20 cellular contexts compared by ENCODE assay signal in the genomic region with DNA sequence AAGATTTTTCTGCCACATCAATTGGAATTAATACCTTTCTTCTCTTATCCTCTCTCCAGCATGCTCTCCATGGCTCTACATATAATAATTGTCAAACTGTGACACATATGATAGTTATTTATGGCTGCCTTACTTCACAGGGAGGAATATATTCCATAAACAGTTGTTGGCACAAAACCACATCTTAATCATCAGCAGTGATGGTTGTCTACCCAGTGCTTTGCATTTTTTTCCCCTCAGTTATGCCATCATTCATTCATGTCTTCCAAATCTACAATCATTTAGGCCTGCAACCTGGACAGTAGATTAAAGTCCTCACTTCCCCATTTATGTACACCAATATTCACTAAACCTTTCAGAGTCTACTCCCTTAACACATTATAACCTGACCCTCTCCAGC.
A peak's percentile ranks its signal among the peaks of the same experiment; 100 is the strongest.
DNase-seq lines count a peak whose midpoint lies in the region.
"Had no signal": no experiment of that assay in that cellular context is flagged by ENCODE, and none has a peak within 500 bp of the region (broad histone marks: within the 10 kb centered on the region; RNA-seq: fewer than 3 reads in every experiment).

No MANE protein-coding gene starts in this region.

- H3K9me3 Mint-ChIP-seq in activated CD4-positive, alpha-beta memory T cell treated with anti-CD3 and anti-CD28 coated beads, Interleukin-2, amount 10 ng/mL, durations not matched to agents 7 days and 5 days = no peaks in the 10 kb centered on the region
- H3K9me3 Mint-ChIP-seq: activated CD8-positive, alpha-beta T cell treated with anti-CD3 and anti-CD28 coated beads for 36 hours; activated naive CD8-positive, alpha-beta T cell treated with anti-CD3 and anti-CD28 coated beads, Interleukin-2, amount 50 U/mL, for 24 hours; activated T-helper 1 cell treated with anti-CD3 and anti-CD28 coated beads, Interleukin-12 subunit alpha, Interleukin-12 subunit beta, Interleukin-2, Interleukin-4 antibody, amounts not matched to agents 30 ng/mL and 10 ng/mL and 1 ng/mL, durations not matched to agents 14 hours and 24 hours and 36 hours; naive thymus-derived CD8-positive, alpha-beta T cell had no signal

- no peak overlapping the region for H3K4ac ChIP-seq in trophoblast cell (ENCODE audit: low read depth, low read length)

- H3K27ac Mint-ChIP-seq in activated CD4-positive, alpha-beta memory T cell treated with anti-CD3 and anti-CD28 coated beads, Interleukin-2, amount 10 ng/mL, durations not matched to agents 7 days and 5 days = no peak overlapping the region
- H3K27ac Mint-ChIP-seq: activated CD8-positive, alpha-beta T cell treated with anti-CD3 and anti-CD28 coated beads for 36 hours; activated naive CD8-positive, alpha-beta T cell treated with anti-CD3 and anti-CD28 coated beads, Interleukin-2, amount 50 U/mL, for 24 hours; activated T-helper 1 cell treated with anti-CD3 and anti-CD28 coated beads, Interleukin-12 subunit alpha, Interleukin-12 subunit beta, Interleukin-2, Interleukin-4 antibody, amounts not matched to agents 30 ng/mL and 10 ng/mL and 1 ng/mL, durations not matched to agents 14 hours and 24 hours and 36 hours; effector memory CD8-positive, alpha-beta T cell; naive thymus-derived CD8-positive, alpha-beta T cell had no signal

- H3K4me2 ChIP-seq in trophoblast cell (ENCODE audit: low read length) = no peak overlapping the region

- CTCF ChIA-PET in activated CD4-positive, alpha-beta memory T cell treated with anti-CD3 and anti-CD28 coated beads, Interleukin-2, amount 10 ng/mL, durations not matched to agents 7 days and 5 days (lab: Charles Lee) = no interaction called here

- H3K9me3 ChIP-seq in trophoblast cell (ENCODE audit: insufficient read depth, low read depth, low read length) = no peaks in the 10 kb centered on the region
- H3K9me3 ChIP-seq: HAP-1, vagina had no signal

- H4K91ac ChIP-seq in trophoblast cell (ENCODE audit: low read depth, low read length) = no peak overlapping the region

- H3K79me1 ChIP-seq in trophoblast cell (ENCODE audit: low read length) = peaks cover 15% of the 10 kb centered on the region

- peaks cover 12 to 25% of the 10 kb centered on the region in 2 experiments for H3K4me1 ChIP-seq in trophoblast cell (ENCODE audit: control insufficient read depth in 1 of 2, insufficient read depth in 2 of 2, low read length in 2 of 2)

- no peak overlapping the region for H4K8ac ChIP-seq in trophoblast cell (ENCODE audit: low read depth, low read length)

- no peaks in the 10 kb centered on the region for H3K27me3 Mint-ChIP-seq in activated CD4-positive, alpha-beta memory T cell treated with anti-CD3 and anti-CD28 coated beads, Interleukin-2, amount 10 ng/mL, durations not matched to agents 7 days and 5 days
- H3K27me3 Mint-ChIP-seq: activated CD8-positive, alpha-beta T cell treated with anti-CD3 and anti-CD28 coated beads for 36 hours; activated naive CD8-positive, alpha-beta T cell treated with anti-CD3 and anti-CD28 coated beads, Interleukin-2, amount 50 U/mL, for 24 hours; effector memory CD8-positive, alpha-beta T cell had no signal

- no peak overlapping the region for H2AFZ ChIP-seq in trophoblast cell (ENCODE audit: insufficient read depth, low read length, poor library complexity)

- H3K79me2 ChIP-seq in trophoblast cell (ENCODE audit: control insufficient read depth, insufficient read depth, low read length, poor library complexity) = peaks cover 4% of the 10 kb centered on the region

- no peaks in the 10 kb centered on the region for H3K4me1 Mint-ChIP-seq in activated CD4-positive, alpha-beta memory T cell treated with anti-CD3 and anti-CD28 coated beads, Interleukin-2, amount 10 ng/mL, durations not matched to agents 7 days and 5 days
- H3K4me1 Mint-ChIP-seq: activated naive CD8-positive, alpha-beta T cell treated with anti-CD3 and anti-CD28 coated beads, Interleukin-2, amount 50 U/mL, for 24 hours; naive thymus-derived CD8-positive, alpha-beta T cell had no signal

- H2BK12ac ChIP-seq in trophoblast cell (ENCODE audit: low read length) = no peak overlapping the region

- no peak overlapping the region for H2BK5ac ChIP-seq in trophoblast cell (ENCODE audit: low read depth, low read length, poor library complexity)

- H3K27me3 ChIP-seq in trophoblast cell (ENCODE audit: insufficient read depth, low read length) = no peaks in the 10 kb centered on the region
- H3K27me3 ChIP-seq: vagina had no signal

- H2AK5ac ChIP-seq in trophoblast cell (ENCODE audit: low read length) = no peak overlapping the region

- no peak overlapping the region for H3K23ac ChIP-seq in trophoblast cell (ENCODE audit: low read length)

- H2BK120ac ChIP-seq in trophoblast cell (ENCODE audit: insufficient read depth, low read length, poor library complexity) = no peak overlapping the region

- H3K9ac ChIP-seq in trophoblast cell (ENCODE audit: low read length) = no peak overlapping the region

- POLR2A ChIA-PET in activated CD4-positive, alpha-beta memory T cell treated with anti-CD3 and anti-CD28 coated beads, Interleukin-2, amount 10 ng/mL, durations not matched to agents 7 days and 5 days (lab: Charles Lee) = no interaction called here

- no peak overlapping the region for H4K12ac ChIP-seq in trophoblast cell (ENCODE audit: low read depth, low read length)

- no peak overlapping the region for H3K4me3 Mint-ChIP-seq in activated CD4-positive, alpha-beta memory T cell treated with anti-CD3 and anti-CD28 coated beads, Interleukin-2, amount 10 ng/mL, durations not matched to agents 7 days and 5 days
- H3K4me3 Mint-ChIP-seq: activated CD8-positive, alpha-beta T cell treated with anti-CD3 and anti-CD28 coated beads for 36 hours; activated naive CD8-positive, alpha-beta T cell treated with anti-CD3 and anti-CD28 coated beads, Interleukin-2, amount 50 U/mL, for 24 hours; activated T-helper 1 cell treated with anti-CD3 and anti-CD28 coated beads, Interleukin-12 subunit alpha, Interleukin-12 subunit beta, Interleukin-2, Interleukin-4 antibody, amounts not matched to agents 30 ng/mL and 10 ng/mL and 1 ng/mL, durations not matched to agents 14 hours and 24 hours and 36 hours; effector memory CD8-positive, alpha-beta T cell; naive thymus-derived CD8-positive, alpha-beta T cell had no signal

- peaks cover 1 to 2% of the 10 kb centered on the region in 2 experiments for H3K36me3 ChIP-seq in trophoblast cell (ENCODE audit: control insufficient read depth in 1 of 2, insufficient read depth in 2 of 2, low read length in 2 of 2)
- H3K36me3 ChIP-seq: HAP-1, vagina had no signal

- H3K4me3 ChIP-seq in trophoblast cell (ENCODE audit: low read depth, low read length) = no peak overlapping the region
- H3K4me3 ChIP-seq: HAP-1, vagina had no signal

- H3K36me3 Mint-ChIP-seq in activated CD4-positive, alpha-beta memory T cell treated with anti-CD3 and anti-CD28 coated beads, Interleukin-2, amount 10 ng/mL, durations not matched to agents 7 days and 5 days (ENCODE audit: low read depth) = no peaks in the 10 kb centered on the region
- H3K36me3 Mint-ChIP-seq: naive thymus-derived CD8-positive, alpha-beta T cell had no signal

- DNase-seq in EH (ENCODE audit: low read depth) (peak; percentile 46), RPMI7951 (ENCODE audit: low read depth) (peak; percentile 16), epithelial cell of prostate (ENCODE audit: low read depth, low spot score) (peak; percentile 68), trophoblast cell (peak; percentile 4 to 50), NCI-H345 treated with DMSO at 0.1 percent for 48 hours (lab: John Stamatoyannopoulos, UW; ENCODE audit: unreplicated experiment) (no peak), inferior parietal cortex (ENCODE audit: extremely low spot score) (no peak)
- no peak for DNase-seq in stimulated activated CD4-positive, alpha-beta T cell treated with anti-CD3 and anti-CD28 coated beads, Interleukin-4, amount 100 ng/mL, for 4 hours
- no peak for DNase-seq in activated CD4-positive, alpha-beta memory T cell treated with anti-CD3 and anti-CD28 coated beads, Interleukin-2, amount 10 ng/mL, durations not matched to agents 7 days and 5 days
- DNase-seq: activated CD8-positive, alpha-beta T cell treated with anti-CD3 and anti-CD28 coated beads for 36 hours; activated naive CD8-positive, alpha-beta T cell treated with anti-CD3 and anti-CD28 coated beads, Interleukin-2, amount 50 U/mL, for 24 hours; COR-L47; effector memory CD8-positive, alpha-beta T cell; GDM1; naive thymus-derived CD8-positive, alpha-beta T cell; NCI-H2081; NCI-H524; stimulated activated naive CD8-positive, alpha-beta T cell treated with anti-CD3 and anti-CD28 coated beads, Interleukin-15, Interleukin-2, amounts not matched to agents 100 U/mL and 50 U/mL, for 24 hours had no signal

- H3K27ac ChIP-seq in epithelial cell of prostate = peak overlapping the region; percentile 71
- peak overlapping the region; percentile 4 for H3K27ac ChIP-seq in trophoblast cell (ENCODE audit: low read depth, low read length)
- H3K27ac ChIP-seq: vagina had no signal

- no peak overlapping the region for H3K18ac ChIP-seq in trophoblast cell (ENCODE audit: low read length)

- no peak overlapping the region for H3K14ac ChIP-seq in trophoblast cell (ENCODE audit: low read length)

Comparison
In these comparisons a context has a peak if more than half of its experiments do, and no peak if none do; other contexts are left out.
1. DNase-seq: peak in EH (single experiment), RPMI7951 (single experiment), epithelial cell of prostate (single experiment) and trophoblast cell (2 of 2); none in stimulated activated CD4-positive, alpha-beta T cell treated with anti-CD3 and anti-CD28 coated beads, Interleukin-4, amount 100 ng/mL, for 4 hours (0 of 2), NCI-H345 treated with DMSO at 0.1 percent for 48 hours (single experiment), inferior parietal cortex (single experiment) and activated CD4-positive, alpha-beta memory T cell treated with anti-CD3 and anti-CD28 coated beads, Interleukin-2, amount 10 ng/mL, durations not matched to agents 7 days and 5 days (single experiment).